Comparison of ENCODE assay signal across 8 cellular contexts in the genomic region with DNA sequence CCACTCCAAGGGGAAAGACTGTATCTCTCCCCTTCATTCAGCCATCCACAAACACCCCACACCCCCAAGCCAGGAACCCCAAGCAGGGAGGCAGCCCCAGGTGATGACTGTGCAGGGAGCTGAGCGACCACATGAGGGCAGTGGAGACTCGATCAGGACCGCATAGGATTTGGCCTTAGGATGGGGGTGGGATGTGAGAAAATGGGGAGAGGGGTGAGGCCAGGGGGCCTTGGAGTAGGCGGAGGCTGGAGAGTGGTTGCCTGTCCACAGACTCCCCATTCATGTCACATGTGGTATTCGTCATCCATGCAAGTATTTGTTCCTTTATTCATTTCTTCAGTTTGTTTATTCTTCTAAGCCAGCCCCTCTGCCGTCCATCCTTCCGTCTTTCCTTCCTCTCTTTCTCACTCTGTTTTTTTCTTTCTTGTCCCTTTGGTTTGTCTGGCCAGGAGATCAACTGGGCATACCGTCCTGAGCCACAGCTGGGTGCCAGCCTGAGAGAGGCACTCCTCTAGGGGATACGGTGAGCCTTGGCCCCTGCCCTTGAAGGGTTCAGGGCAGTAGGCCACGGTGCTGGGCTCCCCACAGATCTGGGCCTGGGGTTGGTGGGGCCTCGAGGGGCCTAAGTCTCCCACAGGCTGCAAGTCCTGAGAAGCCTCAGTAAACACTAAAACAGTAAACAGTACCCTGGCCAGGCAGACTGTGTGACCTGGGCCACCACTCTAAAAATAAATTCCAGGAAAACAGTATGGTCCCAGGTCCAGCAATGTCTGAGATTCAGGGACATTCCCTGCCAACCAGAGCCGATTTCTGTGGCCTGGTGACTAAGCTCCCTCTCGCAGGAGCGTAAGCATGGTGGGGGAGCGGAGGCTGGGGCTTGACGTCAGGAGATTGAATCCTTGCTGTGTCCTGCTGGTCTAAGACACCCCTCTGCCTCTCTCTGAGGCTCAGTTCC. TPM values are rescaled to one million over a fixed set of nuclear protein-coding genes. Genes with fewer than 3 reads are reported as not detected.
DNase-seq lines count a peak whose midpoint lies in the region; ATAC-seq and TF ChIP-seq lines count a peak whose summit lies in the region.

No MANE protein-coding gene starts in this region.

- BruUV-seq in IMR-90 (replicated peaks; lab: Mats Ljungman, UMichigan) = no TSS peak

- peak; percentile 81 for TF ChIP-seq CTCF in IMR-90 (conservative IDR thresholded peaks at IDR 0.05; ENCODE audit: low read depth, low read length)
- peak; percentile 90 for TF ChIP-seq CTCF in cardiac fibroblast (IDR thresholded peaks at IDR 0.05; ENCODE audit: low read depth, low read length)

- peak overlapping the region; percentile 91 for H2BK120ac ChIP-seq in IMR-90 (ENCODE audit: low read depth, low read length)

- peak overlapping the region; percentile 88 for H2AFZ ChIP-seq in IMR-90 (replicated peaks; ENCODE audit: low read length, poor library complexity)

- H3K56ac ChIP-seq in IMR-90 (ENCODE audit: extremely low read depth, insufficient read depth, low read length) = 0 out of 2 replicates have a peak overlapping the region, but pooled peaks have one; percentile 2

- H2AK9ac ChIP-seq in IMR-90 (replicated peaks; ENCODE audit: low read depth, low read length, poor library complexity) = peak overlapping the region; percentile 92

- peak overlapping the region; percentile 9; the same call in 1 of the 2 replicates for H3K4me2 ChIP-seq in IMR-90 (ENCODE audit: low read depth, low read length)

- peak; percentile 45; the same call in 1 of the 2 replicates for TF ChIP-seq POLR2A in IMR-90 (IDR thresholded peaks at IDR 0.05; ENCODE audit: low read depth, low read length)

- peak overlapping the region; percentile 68 for H3K14ac ChIP-seq in IMR-90 (replicated peaks; ENCODE audit: low read depth, low read length)

- H3K4ac ChIP-seq in IMR-90 (ENCODE audit: low read depth, low read length) = peak overlapping the region; percentile 94

- 0 out of 2 replicates have a peak overlapping the region, but pooled peaks have one; percentile 12 for H3K9ac ChIP-seq in IMR-90 (ENCODE audit: low read depth, low read length)

- peak overlapping the region; percentile 89 for H2BK5ac ChIP-seq in IMR-90 (ENCODE audit: low read depth, low read length, poor library complexity, severe bottlenecking)

- peaks cover 22% of the 10 kb centered on the region for H3K4me1 ChIP-seq in IMR-90 (ENCODE audit: control insufficient read depth, insufficient read depth, low read length)

- peak overlapping the region; percentile 63 for H4K5ac ChIP-seq in IMR-90 (ENCODE audit: low read depth, low read length)

- CTCF ChIA-PET in IMR-90 (lab: Yijun Ruan, JAX) = interaction anchor here (0.6 to 0.7 kb wide), 3 partner anchors 33 to 844 kb away, joined by 3 read pairs; no protein-coding TSS in a partner anchor

- 0 out of 4 replicates have a peak, but pooled peaks cover 0 to 12% of the 10 kb centered on the region in 2 experiments for H3K79me1 ChIP-seq in IMR-90 (ENCODE audit: low read depth in 1 of 2, low read length in 2 of 2)

- H4K20me1 ChIP-seq in IMR-90 (ENCODE audit: insufficient read depth, low read length) = no peaks in the 10 kb centered on the region

- peak overlapping the region; percentile 83 for H2BK20ac ChIP-seq in IMR-90 (ENCODE audit: low read depth, low read length)

- H3K27ac ChIP-seq in IMR-90 (ENCODE audit: insufficient read depth, low read length) = peak overlapping the region; percentile 55

- H4K91ac ChIP-seq in IMR-90 (ENCODE audit: insufficient read depth, low read depth, low read length) = peak overlapping the region; percentile 83

- ATAC-seq in IMR-90 (ENCODE audit: low read depth) (peak; percentile 64), left colon (peak; percentile 43), HG03039 (IDR thresholded peaks at IDR 0.05; ENCODE audit: unreplicated experiment) (no peak)

- TF ChIP-seq RAD21 in IMR-90 (IDR thresholded peaks at IDR 0.05; ENCODE audit: low read length) = peak; percentile 76

- in situ Hi-C loops in IMR-90 (cut with MboI; ENCODE audit: low sequenced_read_pairs) = no loop called here

- WGBS in IMR-90 (ENCODE audit: extremely low coverage in 2 of 2, insufficient read length in 1 of 2), 2 experiments = 34% methylated on average over 5 of the region's 16 CpGs; no CpG with 5 or more reads in 1 of the 2 experiments

- POLR2A ChIA-PET in IMR-90 (lab: Charles Lee; ENCODE audit: unreplicated experiment) = interaction anchor here (0.6 kb wide), 1 partner anchor 96 kb away, joined by 6 read pairs; the partner anchor contains the start of gene PC

- no peaks in the 10 kb centered on the region for H3K36me3 ChIP-seq in IMR-90 (ENCODE audit: control insufficient read depth, insufficient read depth, low read length)

- H3K9me3 ChIP-seq in IMR-90 (ENCODE audit: control insufficient read depth, insufficient read depth, low read length) = no peaks in the 10 kb centered on the region

- dilution Hi-C loops in IMR-90 (cut with HindIII; ENCODE audit: low sequenced_read_pairs, unreplicated experiment) = no loop called here

- intact Hi-C loops in IMR-90 (cut with micrococcal nuclease) = no loop called here
- intact Hi-C loops in left colon (cut with DNase I, micrococcal nuclease) = no loop called here

- H3K9me1 ChIP-seq in IMR-90 (ENCODE audit: insufficient read depth, low read length) = peaks cover 10% of the 10 kb centered on the region

- H3K23ac ChIP-seq in IMR-90 (ENCODE audit: low read depth, low read length) = peak overlapping the region; percentile 28; the same call in 1 of the 2 replicates

- DNase-seq in ELF-1 (ENCODE audit: low read depth, low spot score) (peak; percentile 50), IMR-90 (peak; percentile 91), SW480 (ENCODE audit: low spot score) (peak; percentile 59), cardiac fibroblast (ENCODE audit: low read depth in 2 of 2) (peak; percentile 70 to 87), left colon (peak in 1 of 2 donors; percentile 61), mesenteric fat pad (ENCODE audit: low spot score) (no peak)
- peak; percentile 49 for DNase-seq in stimulated activated CD4-positive, alpha-beta T cell treated with anti-CD3 and anti-CD28 coated beads, Interleukin-4, amount 100 ng/mL, for 1 hour

- H2AK5ac ChIP-seq in IMR-90 (ENCODE audit: low read depth, low read length) = peak overlapping the region; percentile 75

- H2BK15ac ChIP-seq in IMR-90 (ENCODE audit: low read depth, low read length) = peak overlapping the region; percentile 71; the same call in 2 of the 3 replicates

- no peaks in the 10 kb centered on the region for H3K27me3 ChIP-seq in IMR-90 (ENCODE audit: control insufficient read depth, insufficient read depth, low read length)

- H4K8ac ChIP-seq in IMR-90 (ENCODE audit: low read depth in 2 of 2, low read length in 2 of 2) = peak overlapping the region; percentile 27 to 80; a peak in 3 of 4 replicates

- H3K4me3 ChIP-seq in IMR-90 (ENCODE audit: insufficient read depth, low read depth, low read length) = no peak overlapping the region
- no peak overlapping the region for H3K4me3 ChIP-seq in cardiac fibroblast (replicated peaks in 1 of 2; ENCODE audit: low read depth in 2 of 2, low read length in 2 of 2)

- peak overlapping the region; percentile 46; the same call in 1 of the 2 replicates for H3K18ac ChIP-seq in IMR-90 (ENCODE audit: low read depth, low read length)

TF ChIP-seq in IMR-90, 13 proteins besides CTCF, POLR2A, EP300 and RAD21:
- TF ChIP-seq SMC3 (IDR thresholded peaks at IDR 0.05; ENCODE audit: low read depth, low read length) (peak; percentile 73), RFX5 (IDR thresholded peaks at IDR 0.05; ENCODE audit: low read depth, low read length) (no peak), NFE2L2 (IDR thresholded peaks at IDR 0.05; ENCODE audit: low read depth, low read length) (peak; percentile 37), MAZ (IDR thresholded peaks at IDR 0.05; ENCODE audit: borderline replicate concordance, low read depth, low read length) (peak; percentile 64; the same call in 1 of the 2 replicates), RCOR1 (IDR thresholded peaks at IDR 0.05; ENCODE audit: insufficient replicate concordance, low read length) (no peak), FOS (IDR thresholded peaks at IDR 0.05; ENCODE audit: low read depth, low read length) (peak; percentile 67), USF2 (IDR thresholded peaks at IDR 0.05; ENCODE audit: low read depth, low read length) (peak; percentile 52)

RNA-seq across cellular contexts. Expression of gene RHOD, which starts 2.5 kb away (rescaled TPM):
- 4.7 and 5.3 TPM in 2 replicates for total RNA-seq in IMR-90 (2012; rRNA removed)
- polyA plus RNA-seq in IMR-90 (2012; rRNA removed) = 10.9 and 13.4 TPM in 2 replicates
- 17.8 and 23.1 TPM in 2 replicates for polyA plus RNA-seq in IMR-90 (2012; cell fraction: cytosol; rRNA removed)
- 5.5 and 8.8 TPM in 2 replicates for polyA plus RNA-seq in IMR-90 (2012; cell fraction: nucleus; rRNA removed; ENCODE audit: low replicate concordance)
- total RNA-seq in left colon = 1 to 10 TPM; 9.7 to 10.0 TPM
- total RNA-seq in mesenteric fat pad = 22.2 TPM

RNA-seq across cellular contexts. Expression of gene SYT12, which starts 31.2 kb away (rescaled TPM):
- total RNA-seq in IMR-90 (2012; rRNA removed) = 0.54 and 0.56 TPM in 2 replicates
- 0.65 and 0.74 TPM in 2 replicates for polyA plus RNA-seq in IMR-90 (2012; rRNA removed)
- 0.53 and 0.81 TPM in 2 replicates for polyA plus RNA-seq in IMR-90 (2012; cell fraction: cytosol; rRNA removed)
- polyA plus RNA-seq in IMR-90 (2012; cell fraction: nucleus; rRNA removed; ENCODE audit: low replicate concordance) = 1.4 and 1.6 TPM in 2 replicates
- total RNA-seq in left colon = under 1 TPM; 0.43 to 0.47 TPM
- 3.1 TPM for total RNA-seq in mesenteric fat pad
